ENCODE assay signal across 11 cellular contexts in the genomic region with DNA sequence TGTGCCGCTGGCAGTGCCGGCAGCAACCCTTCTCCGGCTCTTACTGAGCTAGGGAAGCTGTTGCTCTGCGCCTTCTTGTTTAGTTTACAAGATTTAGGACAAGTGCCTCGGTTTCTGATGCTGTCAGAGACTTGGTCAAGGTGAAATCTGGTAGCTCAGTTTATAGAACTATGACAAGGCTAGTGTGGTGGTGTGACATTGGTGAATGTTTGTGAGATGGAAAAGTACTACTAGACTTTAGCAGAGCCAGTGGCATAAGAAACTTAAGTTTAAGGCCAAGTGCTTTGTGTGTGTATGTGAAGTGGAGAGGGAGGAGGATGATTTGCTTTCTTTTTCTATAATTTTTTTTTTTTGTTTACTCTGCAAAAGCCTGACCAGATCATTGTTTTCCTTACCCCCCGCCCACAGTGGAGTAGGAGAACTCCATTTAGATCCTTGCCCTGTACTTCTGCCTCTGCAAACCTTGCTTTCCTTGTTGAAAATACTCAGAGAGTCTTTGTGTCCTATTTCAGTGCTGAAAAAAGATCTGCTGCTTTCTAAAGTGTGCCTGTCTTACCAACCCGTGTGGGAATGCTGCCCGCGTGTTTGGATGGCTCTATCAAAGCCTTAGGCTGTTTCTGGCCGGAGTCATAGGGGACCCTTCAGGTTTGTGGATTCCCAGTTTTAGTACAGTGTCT.
DNase-seq lines count a peak whose midpoint lies in the region; ATAC-seq and TF ChIP-seq lines count a peak whose summit lies in the region.
"Had no signal": no experiment of that assay in that cellular context is flagged by ENCODE, and none has a peak within 500 bp of the region (broad histone marks: within the 10 kb centered on the region; RNA-seq: fewer than 3 reads in every experiment).

No MANE protein-coding gene starts in this region.

- TF ChIP-seq CTCF in right atrium auricular region (IDR thresholded peaks at IDR 0.05): no peak
- no peak for TF ChIP-seq CTCF in upper lobe of right lung (IDR thresholded peaks at IDR 0.05)

- H3K27ac ChIP-seq in right atrium auricular region (peak overlapping the region in 1 of 2 donors; percentile 9), muscle layer of duodenum (ENCODE audit: low read length) (peak overlapping the region; percentile 81), upper lobe of right lung (peak overlapping the region; percentile 70)

- intact Hi-C loops in Right ventricle myocardium superior (cut with DNase I): no loop called here
- intact Hi-C loops in upper lobe of right lung (cut with DNase I): no loop called here

- H3K27me3 ChIP-seq in right atrium auricular region (no peaks in the 10 kb centered on the region), muscle layer of duodenum (ENCODE audit: low read depth, low read length) (no peaks in the 10 kb centered on the region), upper lobe of right lung (no peaks in the 10 kb centered on the region)

- peaks cover 0 to 59% of the 10 kb centered on the region in 2 donors for H3K4me1 ChIP-seq in right atrium auricular region
- peaks cover 29 to 45% of the 10 kb centered on the region in 2 donors for H3K4me1 ChIP-seq in muscle layer of duodenum (ENCODE audit: control insufficient read depth in 1 of 2, insufficient read depth in 2 of 2, low read length in 2 of 2)
- peaks cover 58% of the 10 kb centered on the region for H3K4me1 ChIP-seq in upper lobe of right lung

- H3K36me3 ChIP-seq in right atrium auricular region (no peaks in the 10 kb centered on the region), muscle layer of duodenum (ENCODE audit: control insufficient read depth in 1 of 2, insufficient read depth in 2 of 2, low read length in 2 of 2) (no peaks in the 10 kb centered on the region), upper lobe of right lung (no peaks in the 10 kb centered on the region)

- ATAC-seq in Right ventricle myocardium superior (ENCODE audit: poor library complexity) (peak; percentile 52), upper lobe of right lung (peak; percentile 25), HG03097 (IDR thresholded peaks at IDR 0.05; ENCODE audit: low FRiP score, unreplicated experiment) (no peak)

- H3K4me3 ChIP-seq in right atrium auricular region (no peak overlapping the region), muscle layer of duodenum (ENCODE audit: low read depth in 1 of 2, low read length in 2 of 2) (no peak overlapping the region), upper lobe of right lung (no peak overlapping the region)

- H3K9me3 ChIP-seq in right atrium auricular region (no peaks in the 10 kb centered on the region), muscle layer of duodenum (ENCODE audit: control insufficient read depth in 1 of 2, low read length in 2 of 2) (no peaks in the 10 kb centered on the region), upper lobe of right lung (no peaks in the 10 kb centered on the region)

- no peak for DNase-seq in Right ventricle myocardium superior
- no peak for DNase-seq in right atrium auricular region (ENCODE audit: low spot score)
- DNase-seq in fibroblast of gingiva (ENCODE audit: low read depth): peak; percentile 19
- no peak for DNase-seq in upper lobe of right lung
- no peak for DNase-seq in SKM-1 treated with dmso at 0.1 percent for 144 hours (lab: John Stamatoyannopoulos, UW; ENCODE audit: unreplicated experiment)
- DNase-seq in germinal center (ENCODE audit: low spot score): no peak
- DNase-seq: activated gamma-delta T cell, GDM1, H7 had no signal
